Comparison of ENCODE assay signal across 20 cellular contexts in the genomic region with DNA sequence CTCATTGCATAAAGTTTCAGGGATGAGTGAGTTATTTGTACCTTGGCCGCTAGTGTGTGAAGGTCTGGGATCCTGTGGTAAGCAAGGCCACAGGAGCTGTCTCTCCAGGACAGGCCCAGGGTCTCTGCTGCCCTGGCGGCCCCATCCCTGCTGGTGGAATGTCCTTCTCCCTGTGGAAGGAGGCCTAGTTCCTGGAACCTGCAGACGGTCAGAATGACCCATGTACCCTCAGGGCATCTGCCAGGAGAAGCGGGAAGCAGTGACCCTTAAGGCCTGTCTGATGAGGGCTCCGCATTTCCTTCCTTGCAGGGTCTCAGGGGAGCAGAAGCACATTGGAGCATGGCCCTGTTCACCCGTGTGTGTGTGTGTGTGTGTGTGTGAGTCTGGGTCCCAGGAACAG. TPM values are rescaled to one million over a fixed set of nuclear protein-coding genes. Genes with fewer than 3 reads are reported as not detected.
"Had no signal": no experiment of that assay in that cellular context is flagged by ENCODE, and none has a peak within 500 bp of the region (broad histone marks: within the 10 kb centered on the region; RNA-seq: fewer than 3 reads in every experiment).

No MANE protein-coding gene starts in this region.

- H3K27ac ChIP-seq: SJSA1, SK-N-MC had no signal

- H3K4me3 ChIP-seq: MG63, SJSA1, SK-N-MC had no signal

- H3K9me3 ChIP-seq: MG63, SJSA1 had no signal

- H3K27me3 ChIP-seq: MG63 had no signal

- DNase-seq: KBM-7, MG63, NCI-H1436, NCI-H2029, NCI-H2081 treated with DMSO at 0.1 percent for 48 hours, NCI-H2171, NCI-H226, NCI-H446, NCI-H510A, NCI-H524 treated with DMSO at 0.1 percent for 48 hours, NCI-H774, PC-3, SIG-M5 had no signal

- H3K36me3 ChIP-seq: MG63, SJSA1 had no signal

RNA-seq across cellular contexts. Expression of gene SOX1, which starts 32.1 kb away (rescaled TPM):
- total RNA-seq: HT-29, LHCN-M2, OCI-LY7, PC-3, Right ventricle myocardium inferior, RPMI7951, SJSA1 had no signal
